Comparison of ENCODE assay signal across 11 cellular contexts in genomic region chr20:31669876-31670275, GRCh38. TPM values are rescaled to one million over a fixed set of nuclear protein-coding genes. Genes with fewer than 3 reads are reported as not detected.
DNase-seq lines count a peak whose midpoint lies in the region; ATAC-seq and TF ChIP-seq lines count a peak whose summit lies in the region.
"Had no signal": no experiment of that assay in that cellular context is flagged by ENCODE, and none has a peak within 500 bp of the region (broad histone marks: within the 10 kb centered on the region; RNA-seq: fewer than 3 reads in every experiment).

No MANE protein-coding gene starts in this region.

- peaks cover 5 to 15% (median 11%) of the 10 kb centered on the region in 3 donors for H3K36me3 ChIP-seq in skeletal muscle tissue (ENCODE audit: control insufficient read depth in 3 of 3, insufficient read depth in 3 of 3, low read length in 3 of 3)
- peaks cover 84% of the 10 kb centered on the region for H3K36me3 ChIP-seq in WERI-Rb-1

- peak overlapping the region; percentile 43 for H3K27ac Mint-ChIP-seq in Calu3 (ENCODE audit: unreplicated experiment)
- H3K27ac Mint-ChIP-seq in activated T-helper 2 cell treated with anti-CD3 and anti-CD28 coated beads, Interferon-gamma antibody, Interleukin-2, Interleukin-4, amounts not matched to agents 10 μg/mL and 5 μg/mL and 100 μg/mL, durations not matched to agents 14 hours and 24 hours and 36 hours, result peak overlapping the region; percentile 67

- no TSS peak for BruUV-seq in Calu3 (replicated peaks; lab: Mats Ljungman, UMichigan)

- no peak for DNase-seq in Calu3
- DNase-seq in activated T-helper 2 cell treated with anti-CD3 and anti-CD28 coated beads, Interferon-gamma antibody, Interleukin-2, Interleukin-4, amounts not matched to agents 10 μg/mL and 5 μg/mL and 100 μg/mL, durations not matched to agents 14 hours and 24 hours and 36 hours (ENCODE audit: low spot score), result no peak
- no peak for DNase-seq in right cardiac atrium
- no peak for DNase-seq in WERI-Rb-1
- no peak for DNase-seq in SKM-1 (lab: John Stamatoyannopoulos, UW; ENCODE audit: unreplicated experiment)
- DNase-seq in OCI-M2 (lab: John Stamatoyannopoulos, UW; ENCODE audit: unreplicated experiment), result no peak
- DNase-seq: KG1, trophoblast cell had no signal

- CTCF ChIA-PET in Calu3 (lab: Charles Lee), result interaction anchor here (1.0 to 1.3 kb wide), 3 partner anchors 8 to 12 kb away, joined by 3 to 6 read pairs (median 3); no protein-coding TSS in a partner anchor

- H3K9ac ChIP-seq in skeletal muscle tissue (ENCODE audit: low read depth in 1 of 3, low read length in 3 of 3), result peak overlapping the region in 2 of 3 donors; percentile 55 to 74

- peaks cover 42% of the 10 kb centered on the region for H3K4me1 ChIP-seq in right cardiac atrium (ENCODE audit: control insufficient read depth, insufficient read depth, low read length)
- H3K4me1 ChIP-seq in skeletal muscle tissue (ENCODE audit: control insufficient read depth in 3 of 3, insufficient read depth in 3 of 3, low read length in 3 of 3), result peaks cover 68 to 82% (median 79%) of the 10 kb centered on the region in 3 donors

- TF ChIP-seq CTCF in Calu3 (IDR thresholded peaks at IDR 0.05; ENCODE audit: unreplicated experiment), result no peak
- TF ChIP-seq CTCF in WERI-Rb-1 (IDR thresholded peaks at IDR 0.05; ENCODE audit: low read depth, low read length), result no peak

- H3K27me3 ChIP-seq in right cardiac atrium (ENCODE audit: control insufficient read depth, insufficient read depth) (no peaks in the 10 kb centered on the region), skeletal muscle tissue (ENCODE audit: control insufficient read depth in 3 of 3, insufficient read depth in 3 of 3, low read length in 3 of 3) (no peaks in the 10 kb centered on the region), WERI-Rb-1 (ENCODE audit: insufficient read depth, low read depth, severe bottlenecking) (no peaks in the 10 kb centered on the region)

- peaks cover 83% of the 10 kb centered on the region for H3K4me1 Mint-ChIP-seq in Calu3 (ENCODE audit: low read depth, unreplicated experiment)
- peaks cover 67% of the 10 kb centered on the region for H3K4me1 Mint-ChIP-seq in activated T-helper 2 cell treated with anti-CD3 and anti-CD28 coated beads, Interferon-gamma antibody, Interleukin-2, Interleukin-4, amounts not matched to agents 10 μg/mL and 5 μg/mL and 100 μg/mL, durations not matched to agents 14 hours and 24 hours and 36 hours (ENCODE audit: low read depth)

- ATAC-seq in right cardiac atrium, result peak; percentile 4 to 6
- ATAC-seq in HG02678 (IDR thresholded peaks at IDR 0.05; ENCODE audit: unreplicated experiment), result no peak

- no peaks in the 10 kb centered on the region for H3K9me3 ChIP-seq in right cardiac atrium (ENCODE audit: control insufficient read depth, low read length)
- no peaks in the 10 kb centered on the region for H3K9me3 ChIP-seq in skeletal muscle tissue (ENCODE audit: control insufficient read depth in 3 of 3, low read length in 3 of 3)
- no peaks in the 10 kb centered on the region for H3K9me3 ChIP-seq in WERI-Rb-1 (ENCODE audit: severe bottlenecking)

- 32% methylated on average over 3 of the region's 3 CpGs for WGBS in right cardiac atrium

- peaks cover 97% of the 10 kb centered on the region for H3K36me3 Mint-ChIP-seq in Calu3 (ENCODE audit: insufficient read depth, unreplicated experiment)
- peaks cover 87% of the 10 kb centered on the region for H3K36me3 Mint-ChIP-seq in activated T-helper 2 cell treated with anti-CD3 and anti-CD28 coated beads, Interferon-gamma antibody, Interleukin-2, Interleukin-4, amounts not matched to agents 10 μg/mL and 5 μg/mL and 100 μg/mL, durations not matched to agents 14 hours and 24 hours and 36 hours (ENCODE audit: low read depth)

- intact Hi-C loops in Calu3 (cut with micrococcal nuclease; ENCODE audit: unreplicated experiment), result no loop called here
- intact Hi-C loops in activated T-helper 2 cell treated with anti-CD3 and anti-CD28 coated beads, Interferon-gamma antibody, Interleukin-2, Interleukin-4, amounts not matched to agents 10 μg/mL and 5 μg/mL and 100 μg/mL, durations not matched to agents 14 hours and 24 hours and 36 hours (cut with micrococcal nuclease), result no loop called here
- intact Hi-C loops in right cardiac atrium (cut with DNase I), result loop anchor here in 1 of 4 donors (5.0 kb wide), 1 partner anchor 52 kb away; the partner anchor contains the start of gene BCL2L1

- H3K4me3 ChIP-seq in right cardiac atrium (ENCODE audit: low read length) (no peak overlapping the region), skeletal muscle tissue (ENCODE audit: low read length in 3 of 3) (peak overlapping the region; percentile 34 to 71 (median 44)), WERI-Rb-1 (ENCODE audit: low read depth, low read length) (no peak overlapping the region)

- H3K4me3 Mint-ChIP-seq in Calu3 (ENCODE audit: low read depth, unreplicated experiment), result peak overlapping the region; percentile 6
- no peak overlapping the region for H3K4me3 Mint-ChIP-seq in activated T-helper 2 cell treated with anti-CD3 and anti-CD28 coated beads, Interferon-gamma antibody, Interleukin-2, Interleukin-4, amounts not matched to agents 10 μg/mL and 5 μg/mL and 100 μg/mL, durations not matched to agents 14 hours and 24 hours and 36 hours (ENCODE audit: low read depth)

- no peaks in the 10 kb centered on the region for H3K9me3 Mint-ChIP-seq in Calu3 (ENCODE audit: low read depth, unreplicated experiment)
- no peaks in the 10 kb centered on the region for H3K9me3 Mint-ChIP-seq in activated T-helper 2 cell treated with anti-CD3 and anti-CD28 coated beads, Interferon-gamma antibody, Interleukin-2, Interleukin-4, amounts not matched to agents 10 μg/mL and 5 μg/mL and 100 μg/mL, durations not matched to agents 14 hours and 24 hours and 36 hours

- peak overlapping the region; percentile 95 for H3K27ac ChIP-seq in right cardiac atrium (ENCODE audit: low read length)
- H3K27ac ChIP-seq in skeletal muscle tissue (ENCODE audit: low read depth, low read length), result peak overlapping the region; percentile 93
- no peak overlapping the region for H3K27ac ChIP-seq in WERI-Rb-1

- no peaks in the 10 kb centered on the region for H3K27me3 Mint-ChIP-seq in Calu3 (ENCODE audit: unreplicated experiment)
- H3K27me3 Mint-ChIP-seq in activated T-helper 2 cell treated with anti-CD3 and anti-CD28 coated beads, Interferon-gamma antibody, Interleukin-2, Interleukin-4, amounts not matched to agents 10 μg/mL and 5 μg/mL and 100 μg/mL, durations not matched to agents 14 hours and 24 hours and 36 hours (ENCODE audit: low read depth), result no peaks in the 10 kb centered on the region

RNA-seq across cellular contexts. Expression of gene COX4I2, which starts 32.2 kb away (rescaled TPM):
- total RNA-seq in Calu3 (2022), result not detected in 2 replicates
- total RNA-seq in activated T-helper 2 cell treated with anti-CD3 and anti-CD28 coated beads, Interferon-gamma antibody, Interleukin-2, Interleukin-4, amounts not matched to agents 10 μg/mL and 5 μg/mL and 100 μg/mL, durations not matched to agents 14 hours and 24 hours and 36 hours, result not detected in 2 replicates
- total RNA-seq in right cardiac atrium, result 10 to 100 TPM in 1 of 4 donors, 1 to 10 TPM in 3; 3.1 to 13.2 (median 9.0) TPM
- polyA plus RNA-seq in right cardiac atrium, result 29.5 TPM
- 16.2 TPM for total RNA-seq in skeletal muscle tissue
- total RNA-seq: Daoy had no signal

RNA-seq across cellular contexts. Expression of gene BCL2L1, which starts 52.8 kb away (rescaled TPM):
- total RNA-seq in Calu3 (2022) (290 and 321 TPM in 2 replicates), right cardiac atrium (10 to 100 TPM; 39.9 to 56.9 (median 46.1) TPM), skeletal muscle tissue (44.9 TPM)
- total RNA-seq in activated T-helper 2 cell treated with anti-CD3 and anti-CD28 coated beads, Interferon-gamma antibody, Interleukin-2, Interleukin-4, amounts not matched to agents 10 μg/mL and 5 μg/mL and 100 μg/mL, durations not matched to agents 14 hours and 24 hours and 36 hours, result 313 and 326 TPM in 2 replicates
- polyA plus RNA-seq in right cardiac atrium, result 46.0 TPM

Comparison
In these comparisons a context has a peak if more than half of its experiments do, and no peak if none do; other contexts are left out.
1. H3K4me3 ChIP-seq: peak in skeletal muscle tissue (3 of 3); none in right cardiac atrium (single experiment) and WERI-Rb-1 (single experiment).